ENCODE assay signal across 22 cellular contexts in genomic region chr1:99228153-99228552, GRCh38.
A peak's percentile ranks its signal among the peaks of the same experiment; 100 is the strongest.
DNase-seq lines count a peak whose midpoint lies in the region; ATAC-seq lines count a peak whose summit lies in the region.
"Had no signal": no experiment of that assay in that cellular context is flagged by ENCODE, and none has a peak within 500 bp of the region (broad histone marks: within the 10 kb centered on the region; RNA-seq: fewer than 3 reads in every experiment).

No MANE protein-coding gene starts in this region.

- H3K27ac Mint-ChIP-seq in stimulated activated memory B cell treated with anti-CD40 and anti-IgM and Interleukin-4, amounts not matched to agents 10 μg/mL and 1 μg/mL and 100 μg/mL, for 72 hours = no peak overlapping the region
- no peak overlapping the region for H3K27ac Mint-ChIP-seq in stimulated activated naive CD8-positive, alpha-beta T cell treated with anti-CD3 and anti-CD28 coated beads, Interleukin-15, amount 100 ng/mL, for 72 hours
- H3K27ac Mint-ChIP-seq: activated CD4-positive, alpha-beta T cell treated with anti-CD3 and anti-CD28 coated beads, Interleukin-2, amount 10 ng/mL, durations not matched to agents 7 days and 5 days; activated naive CD4-positive, alpha-beta T cell treated with anti-CD3 and anti-CD28 coated beads, Interleukin-2, amount 50 U/mL, for 24 hours; dendritic cell treated with granulocyte-macrophage colony-stimulating factor and Interleukin-4, amounts not matched to agents 40 ng/mL and 50 ng/mL, for 4 days had no signal

- H3K27me3 Mint-ChIP-seq in stimulated activated memory B cell treated with anti-CD40 and anti-IgM and Interleukin-4, amounts not matched to agents 10 μg/mL and 1 μg/mL and 100 μg/mL, for 72 hours = no peaks in the 10 kb centered on the region
- peaks cover 9% of the 10 kb centered on the region for H3K27me3 Mint-ChIP-seq in stimulated activated naive CD8-positive, alpha-beta T cell treated with anti-CD3 and anti-CD28 coated beads, Interleukin-15, amount 100 ng/mL, for 72 hours
- H3K27me3 Mint-ChIP-seq: dendritic cell treated with granulocyte-macrophage colony-stimulating factor and Interleukin-4, amounts not matched to agents 40 ng/mL and 50 ng/mL, for 4 days had no signal

- no peaks in the 10 kb centered on the region for H3K36me3 Mint-ChIP-seq in stimulated activated memory B cell treated with anti-CD40 and anti-IgM and Interleukin-4, amounts not matched to agents 10 μg/mL and 1 μg/mL and 100 μg/mL, for 72 hours
- H3K36me3 Mint-ChIP-seq: activated naive CD4-positive, alpha-beta T cell treated with anti-CD3 and anti-CD28 coated beads, Interleukin-2, amount 50 U/mL, for 24 hours had no signal

- no peak overlapping the region for H3K4me3 Mint-ChIP-seq in stimulated activated memory B cell treated with anti-CD40 and anti-IgM and Interleukin-4, amounts not matched to agents 10 μg/mL and 1 μg/mL and 100 μg/mL, for 72 hours
- H3K4me3 Mint-ChIP-seq in stimulated activated naive CD8-positive, alpha-beta T cell treated with anti-CD3 and anti-CD28 coated beads, Interleukin-15, amount 100 ng/mL, for 72 hours = no peak overlapping the region
- H3K4me3 Mint-ChIP-seq: activated CD4-positive, alpha-beta T cell treated with anti-CD3 and anti-CD28 coated beads, Interleukin-2, amount 10 ng/mL, durations not matched to agents 7 days and 5 days; activated naive CD4-positive, alpha-beta T cell treated with anti-CD3 and anti-CD28 coated beads, Interleukin-2, amount 50 U/mL, for 24 hours; dendritic cell treated with granulocyte-macrophage colony-stimulating factor and Interleukin-4, amounts not matched to agents 40 ng/mL and 50 ng/mL, for 4 days had no signal

- ATAC-seq in GM18907 (IDR thresholded peaks at IDR 0.05; ENCODE audit: unreplicated experiment) (peak; percentile 86), GM21619 (IDR thresholded peaks at IDR 0.05; ENCODE audit: unreplicated experiment) (peak; percentile 76), HG03159 (IDR thresholded peaks at IDR 0.05; ENCODE audit: unreplicated experiment) (peak; percentile 65)
- ATAC-seq in stimulated activated memory B cell treated with anti-CD40 and anti-IgM and Interleukin-4, amounts not matched to agents 10 μg/mL and 1 μg/mL and 100 μg/mL, for 72 hours = peak; percentile 73
- no peak for ATAC-seq in stimulated activated naive CD8-positive, alpha-beta T cell treated with anti-CD3 and anti-CD28 coated beads, Interleukin-15, amount 100 ng/mL, for 72 hours
- ATAC-seq: body of pancreas, left colon, sciatic nerve had no signal

- no peaks in the 10 kb centered on the region for H3K9me3 Mint-ChIP-seq in stimulated activated memory B cell treated with anti-CD40 and anti-IgM and Interleukin-4, amounts not matched to agents 10 μg/mL and 1 μg/mL and 100 μg/mL, for 72 hours
- no peaks in the 10 kb centered on the region for H3K9me3 Mint-ChIP-seq in stimulated activated naive CD8-positive, alpha-beta T cell treated with anti-CD3 and anti-CD28 coated beads, Interleukin-15, amount 100 ng/mL, for 72 hours
- H3K9me3 Mint-ChIP-seq: activated CD4-positive, alpha-beta T cell treated with anti-CD3 and anti-CD28 coated beads, Interleukin-2, amount 10 ng/mL, durations not matched to agents 7 days and 5 days; activated naive CD4-positive, alpha-beta T cell treated with anti-CD3 and anti-CD28 coated beads, Interleukin-2, amount 50 U/mL, for 24 hours; dendritic cell treated with granulocyte-macrophage colony-stimulating factor and Interleukin-4, amounts not matched to agents 40 ng/mL and 50 ng/mL, for 4 days had no signal

- no peak for DNase-seq in T1000 (lab: John Stamatoyannopoulos, UW)
- DNase-seq in stimulated activated naive CD8-positive, alpha-beta T cell treated with anti-CD3 and anti-CD28 coated beads, Interleukin-15, amount 100 ng/mL, for 72 hours = no peak
- no peak for DNase-seq in stimulated activated CD4-positive, alpha-beta T cell treated with anti-CD3 and anti-CD28 coated beads, Interleukin-12 subunit alpha, Interleukin-12 subunit beta, amount 100 ng/mL, for 4 hours
- DNase-seq: activated CD4-positive, alpha-beta T cell treated with anti-CD3 and anti-CD28 coated beads, Interleukin-2, amount 10 ng/mL, durations not matched to agents 7 days and 5 days; activated T-cell treated with anti-CD3 and anti-CD28 coated beads, Interleukin-2, amount 50 U/mL, for 1 hour; body of pancreas; foreskin melanocyte; IMR-90; left colon; NCI-H2081; NCI-H748 treated with DMSO at 0.1 percent for 48 hours; occipital lobe; Peyer's patch; stimulated activated CD4-positive, alpha-beta T cell treated with anti-CD3 and anti-CD28 coated beads, Interleukin-1b, Interleukin-23, amount 100 ng/mL, for 48 hours; substantia nigra had no signal

- peaks cover 8% of the 10 kb centered on the region for H3K4me1 Mint-ChIP-seq in stimulated activated memory B cell treated with anti-CD40 and anti-IgM and Interleukin-4, amounts not matched to agents 10 μg/mL and 1 μg/mL and 100 μg/mL, for 72 hours
- no peaks in the 10 kb centered on the region for H3K4me1 Mint-ChIP-seq in stimulated activated naive CD8-positive, alpha-beta T cell treated with anti-CD3 and anti-CD28 coated beads, Interleukin-15, amount 100 ng/mL, for 72 hours
- H3K4me1 Mint-ChIP-seq: activated CD4-positive, alpha-beta T cell treated with anti-CD3 and anti-CD28 coated beads, Interleukin-2, amount 10 ng/mL, durations not matched to agents 7 days and 5 days; activated naive CD4-positive, alpha-beta T cell treated with anti-CD3 and anti-CD28 coated beads, Interleukin-2, amount 50 U/mL, for 24 hours had no signal
